Comparison of ENCODE assay signal across 15 cellular contexts in the genomic region with DNA sequence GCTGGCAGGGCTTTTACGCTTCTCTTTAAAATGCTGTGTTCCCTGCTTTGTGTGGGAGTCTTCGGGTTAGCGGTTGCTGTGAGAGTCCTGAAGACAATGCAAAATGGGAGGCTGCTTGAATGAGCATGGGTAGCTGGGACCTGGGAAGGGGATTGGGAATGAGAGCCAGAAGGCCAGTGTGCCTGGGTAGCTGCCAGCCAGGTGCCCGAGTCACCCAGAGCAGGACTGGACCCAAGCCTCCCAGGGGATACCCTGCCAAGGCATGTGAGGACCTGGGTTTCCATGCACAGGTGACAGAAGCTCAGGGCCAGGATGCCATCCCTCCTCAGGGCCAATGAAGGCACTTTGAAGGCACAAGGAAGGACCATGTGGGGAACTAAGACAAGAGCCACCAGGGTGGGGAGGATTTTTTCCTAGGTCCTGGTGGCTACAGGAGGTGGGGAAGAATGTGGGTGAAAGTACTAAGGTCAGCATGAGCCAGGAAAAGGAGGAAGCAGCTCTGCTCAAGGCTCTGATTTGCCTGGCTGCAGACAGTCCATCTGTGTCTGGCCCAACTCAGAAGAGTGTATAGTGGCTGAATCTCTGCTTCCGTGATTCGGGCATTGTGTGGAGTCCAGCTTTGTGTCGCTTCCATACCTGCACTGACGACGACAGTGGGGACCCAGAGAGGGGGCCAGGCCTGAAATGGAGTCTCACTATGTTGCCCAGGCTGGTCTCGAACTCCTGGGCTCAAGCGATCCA. TPM values are rescaled to one million over a fixed set of nuclear protein-coding genes. Genes with fewer than 3 reads are reported as not detected.
DNase-seq lines count a peak whose midpoint lies in the region; ATAC-seq, FAIRE-seq and TF ChIP-seq lines count a peak whose summit lies in the region.
"Had no signal": no experiment of that assay in that cellular context is flagged by ENCODE, and none has a peak within 500 bp of the region (broad histone marks: within the 10 kb centered on the region; RNA-seq: fewer than 3 reads in every experiment).

No MANE protein-coding gene starts in this region.

- peak; percentile 36 to 61 (median 50) for ATAC-seq in right lobe of liver
- ATAC-seq in GM21526 (IDR thresholded peaks at IDR 0.05; ENCODE audit: low FRiP score, unreplicated experiment): no peak

- H3K27me3 Mint-ChIP-seq in activated naive CD8-positive, alpha-beta T cell treated with anti-CD3 and anti-CD28 coated beads for 36 hours: no peaks in the 10 kb centered on the region
- no peaks in the 10 kb centered on the region for H3K27me3 Mint-ChIP-seq in activated CD4-positive, alpha-beta memory T cell treated with anti-CD3 and anti-CD28 coated beads, Interleukin-2, amount 10 ng/mL, durations not matched to agents 7 days and 5 days
- H3K27me3 Mint-ChIP-seq: activated naive CD8-positive, alpha-beta T cell treated with anti-CD3 and anti-CD28 coated beads, Interleukin-2, amount 10 ng/mL, durations not matched to agents 7 days and 5 days had no signal

- DNase-seq in CD1c-positive myeloid dendritic cell (ENCODE audit: extremely low spot score) (peak; percentile 16), coronary artery (ENCODE audit: low spot score) (no peak), right lobe of liver (no peak), small intestine (peak; percentile 62)
- no peak for DNase-seq in activated naive CD8-positive, alpha-beta T cell treated with anti-CD3 and anti-CD28 coated beads for 36 hours
- DNase-seq in stimulated activated CD4-positive, alpha-beta T cell treated with anti-CD3 and anti-CD28 coated beads, Interleukin-4, amount 100 ng/mL, for 24 hours: no peak
- DNase-seq in activated CD4-positive, alpha-beta memory T cell treated with anti-CD3 and anti-CD28 coated beads, Interleukin-2, amount 10 ng/mL, durations not matched to agents 7 days and 5 days: no peak
- DNase-seq: activated naive CD8-positive, alpha-beta T cell treated with anti-CD3 and anti-CD28 coated beads, Interleukin-2, amount 10 ng/mL, durations not matched to agents 7 days and 5 days; DMS53; effector memory CD4-positive, alpha-beta T cell; GM23248; NCI-H1092 treated with DMSO at 0.1 percent for 48 hours; NCI-H524 had no signal

- H3K4me1 ChIP-seq in right lobe of liver (peaks cover 0 to 16% (median 0%) of the 10 kb centered on the region in 4 donors), small intestine (ENCODE audit: control insufficient read depth in 2 of 2, insufficient read depth in 1 of 2, low read depth in 1 of 2, low read length in 1 of 2) (no peaks in the 10 kb centered on the region)

- H3K9me3 Mint-ChIP-seq in activated naive CD8-positive, alpha-beta T cell treated with anti-CD3 and anti-CD28 coated beads for 36 hours: no peaks in the 10 kb centered on the region
- no peaks in the 10 kb centered on the region for H3K9me3 Mint-ChIP-seq in activated CD4-positive, alpha-beta memory T cell treated with anti-CD3 and anti-CD28 coated beads, Interleukin-2, amount 10 ng/mL, durations not matched to agents 7 days and 5 days
- H3K9me3 Mint-ChIP-seq: activated naive CD8-positive, alpha-beta T cell treated with anti-CD3 and anti-CD28 coated beads, Interleukin-2, amount 10 ng/mL, durations not matched to agents 7 days and 5 days had no signal

- CTCF ChIA-PET in activated CD4-positive, alpha-beta memory T cell treated with anti-CD3 and anti-CD28 coated beads, Interleukin-2, amount 10 ng/mL, durations not matched to agents 7 days and 5 days (lab: Charles Lee): no interaction called here

- H3K36me3 ChIP-seq in right lobe of liver: peaks cover 0 to 7% (median 3%) of the 10 kb centered on the region in 4 donors
- peaks cover 3 to 5% of the 10 kb centered on the region in 2 donors for H3K36me3 ChIP-seq in small intestine (ENCODE audit: control insufficient read depth in 2 of 2, insufficient read depth in 2 of 2, low read length in 2 of 2)

- H3K27me3 ChIP-seq in right lobe of liver: no peaks in the 10 kb centered on the region
- no peaks in the 10 kb centered on the region for H3K27me3 ChIP-seq in small intestine (ENCODE audit: control insufficient read depth in 2 of 2, insufficient read depth in 2 of 2, low read length in 2 of 2)

- intact Hi-C loops in right lobe of liver (cut with DNase I): no loop called here

- no peak overlapping the region for H3K27ac Mint-ChIP-seq in activated naive CD8-positive, alpha-beta T cell treated with anti-CD3 and anti-CD28 coated beads for 36 hours
- no peak overlapping the region for H3K27ac Mint-ChIP-seq in activated CD4-positive, alpha-beta memory T cell treated with anti-CD3 and anti-CD28 coated beads, Interleukin-2, amount 10 ng/mL, durations not matched to agents 7 days and 5 days
- H3K27ac Mint-ChIP-seq: activated naive CD8-positive, alpha-beta T cell treated with anti-CD3 and anti-CD28 coated beads, Interleukin-2, amount 10 ng/mL, durations not matched to agents 7 days and 5 days had no signal

- peak overlapping the region; percentile 47 for H3K4me3 ChIP-seq in coronary artery
- no peak overlapping the region for H3K4me3 ChIP-seq in right lobe of liver
- H3K4me3 ChIP-seq in small intestine (ENCODE audit: low read depth in 1 of 2, low read length in 2 of 2): no peak overlapping the region
- H3K4me3 ChIP-seq: GM23248 had no signal

- H3K36me3 Mint-ChIP-seq in activated naive CD8-positive, alpha-beta T cell treated with anti-CD3 and anti-CD28 coated beads for 36 hours: peaks cover 4% of the 10 kb centered on the region
- peaks cover 12% of the 10 kb centered on the region for H3K36me3 Mint-ChIP-seq in activated CD4-positive, alpha-beta memory T cell treated with anti-CD3 and anti-CD28 coated beads, Interleukin-2, amount 10 ng/mL, durations not matched to agents 7 days and 5 days (ENCODE audit: low read depth)

- no peak for TF ChIP-seq CTCF in coronary artery (IDR thresholded peaks at IDR 0.05)
- no peak for TF ChIP-seq CTCF in right lobe of liver (IDR thresholded peaks at IDR 0.05)

- no peak for TF ChIP-seq POLR2A in right lobe of liver (IDR thresholded peaks at IDR 0.05)

- no peaks in the 10 kb centered on the region for H3K4me1 Mint-ChIP-seq in activated naive CD8-positive, alpha-beta T cell treated with anti-CD3 and anti-CD28 coated beads for 36 hours
- no peaks in the 10 kb centered on the region for H3K4me1 Mint-ChIP-seq in activated CD4-positive, alpha-beta memory T cell treated with anti-CD3 and anti-CD28 coated beads, Interleukin-2, amount 10 ng/mL, durations not matched to agents 7 days and 5 days
- H3K4me1 Mint-ChIP-seq: activated naive CD8-positive, alpha-beta T cell treated with anti-CD3 and anti-CD28 coated beads, Interleukin-2, amount 10 ng/mL, durations not matched to agents 7 days and 5 days had no signal

- WGBS in right lobe of liver (ENCODE audit: insufficient coverage, low coverage, low lambda C conversion rate, missing lambda C conversion rate): 64% methylated on average over 4 of the region's 11 CpGs
- 51 to 62% (median 57%) methylated on average over 11 of the region's 11 CpGs for WGBS in small intestine, 3 donors

- POLR2A ChIA-PET in activated CD4-positive, alpha-beta memory T cell treated with anti-CD3 and anti-CD28 coated beads, Interleukin-2, amount 10 ng/mL, durations not matched to agents 7 days and 5 days (lab: Charles Lee): interaction anchor here (1.0 to 1.3 kb wide), 2 partner anchors 8 to 20 kb away, joined by 3 read pairs; a partner anchor contains a TSS

- peak overlapping the region; percentile 66 to 87 for H3K27ac ChIP-seq in coronary artery
- peak overlapping the region in 2 of 3 donors; percentile 34 to 48 for H3K27ac ChIP-seq in right lobe of liver
- H3K27ac ChIP-seq in small intestine (ENCODE audit: low read depth in 1 of 2, low read length in 1 of 2): peak overlapping the region; percentile 22 to 24
- H3K27ac ChIP-seq: GM23248 had no signal

- no peak overlapping the region for H3K4me3 Mint-ChIP-seq in activated naive CD8-positive, alpha-beta T cell treated with anti-CD3 and anti-CD28 coated beads for 36 hours
- no peak overlapping the region for H3K4me3 Mint-ChIP-seq in activated CD4-positive, alpha-beta memory T cell treated with anti-CD3 and anti-CD28 coated beads, Interleukin-2, amount 10 ng/mL, durations not matched to agents 7 days and 5 days
- H3K4me3 Mint-ChIP-seq: activated naive CD8-positive, alpha-beta T cell treated with anti-CD3 and anti-CD28 coated beads, Interleukin-2, amount 10 ng/mL, durations not matched to agents 7 days and 5 days had no signal

- no peak for FAIRE-seq in small intestine (lab: Jason Lieb, UNC)

- H3K9me3 ChIP-seq in right lobe of liver (no peaks in the 10 kb centered on the region), small intestine (ENCODE audit: control insufficient read depth, low read depth) (no peaks in the 10 kb centered on the region)

RNA-seq across cellular contexts. Expression of a gene that starts 20.5 kb away (rescaled TPM):
- total RNA-seq in right lobe of liver: 10 to 100 TPM; 24.2 to 47.1 (median 29.6) TPM
- 10 to 100 TPM; 41.8 to 87.7 (median 57.3) TPM for polyA plus RNA-seq in small intestine
- total RNA-seq in activated naive CD8-positive, alpha-beta T cell treated with anti-CD3 and anti-CD28 coated beads for 36 hours: 10 to 100 TPM; 46.6 to 55.5 TPM
- 10 to 100 TPM; 76.4 to 81.9 TPM for total RNA-seq in activated CD4-positive, alpha-beta memory T cell treated with anti-CD3 and anti-CD28 coated beads, Interleukin-2, amount 10 ng/mL, durations not matched to agents 7 days and 5 days

RNA-seq across cellular contexts. Expression of a gene that starts 38.4 kb away (rescaled TPM):
- 10 to 100 TPM in 4 of 6 experiments, 1 to 10 TPM in 2; 9.0 to 26.0 (median 12.0) TPM for total RNA-seq in right lobe of liver
- 10 to 100 TPM in 1 of 3 donors, 1 to 10 TPM in 2; 7.6 to 15.6 (median 8.6) TPM for polyA plus RNA-seq in small intestine
- 1 to 10 TPM; 4.3 to 4.5 TPM for total RNA-seq in activated naive CD8-positive, alpha-beta T cell treated with anti-CD3 and anti-CD28 coated beads for 36 hours
- total RNA-seq in activated CD4-positive, alpha-beta memory T cell treated with anti-CD3 and anti-CD28 coated beads, Interleukin-2, amount 10 ng/mL, durations not matched to agents 7 days and 5 days: 1 to 10 TPM; 1.5 to 1.9 TPM

RNA-seq across cellular contexts. Expression of a gene that starts 39.4 kb away (rescaled TPM):
- total RNA-seq in right lobe of liver: 10 to 100 TPM in 4 of 6 experiments, 1 to 10 TPM in 2; 8.5 to 13.6 (median 10.2) TPM
- 10 to 100 TPM; 35.5 to 91.1 (median 79.4) TPM for polyA plus RNA-seq in small intestine
- 10 to 100 TPM; 44.6 to 45.5 TPM for total RNA-seq in activated naive CD8-positive, alpha-beta T cell treated with anti-CD3 and anti-CD28 coated beads for 36 hours
- 10 to 100 TPM; 55.6 to 60.5 TPM for total RNA-seq in activated CD4-positive, alpha-beta memory T cell treated with anti-CD3 and anti-CD28 coated beads, Interleukin-2, amount 10 ng/mL, durations not matched to agents 7 days and 5 days

RNA-seq across cellular contexts. Expression of a gene that starts 48.6 kb away (rescaled TPM):
- total RNA-seq in right lobe of liver: 10 to 100 TPM; 32.8 to 71.4 (median 44.6) TPM
- polyA plus RNA-seq in small intestine: 100 to 1,000 TPM; 140 to 365 (median 336) TPM
- total RNA-seq in activated naive CD8-positive, alpha-beta T cell treated with anti-CD3 and anti-CD28 coated beads for 36 hours: 1 to 10 TPM; 4.8 to 5.0 TPM
- total RNA-seq in activated CD4-positive, alpha-beta memory T cell treated with anti-CD3 and anti-CD28 coated beads, Interleukin-2, amount 10 ng/mL, durations not matched to agents 7 days and 5 days: 10 to 100 TPM; 25.9 to 27.8 TPM
- total RNA-seq: GM23248, HT1080 had no signal
- polyA plus RNA-seq: GM23248 had no signal

Comparison
In these comparisons a context has a peak if more than half of its experiments do, and no peak if none do; other contexts are left out.
1. DNase-seq: peak in CD1c-positive myeloid dendritic cell (single experiment) and small intestine (single experiment); none in coronary artery (single experiment), right lobe of liver (0 of 3), activated naive CD8-positive, alpha-beta T cell treated with anti-CD3 and anti-CD28 coated beads for 36 hours (single experiment), stimulated activated CD4-positive, alpha-beta T cell treated with anti-CD3 and anti-CD28 coated beads, Interleukin-4, amount 100 ng/mL, for 24 hours (single experiment) and activated CD4-positive, alpha-beta memory T cell treated with anti-CD3 and anti-CD28 coated beads, Interleukin-2, amount 10 ng/mL, durations not matched to agents 7 days and 5 days (single experiment).
2. H3K27ac ChIP-seq: peak in every context shown above with its lines; median percentile 76 in coronary artery; 41 in right lobe of liver; 23 in small intestine.